ENCODE assay signal across 10 cellular contexts in the genomic region with DNA sequence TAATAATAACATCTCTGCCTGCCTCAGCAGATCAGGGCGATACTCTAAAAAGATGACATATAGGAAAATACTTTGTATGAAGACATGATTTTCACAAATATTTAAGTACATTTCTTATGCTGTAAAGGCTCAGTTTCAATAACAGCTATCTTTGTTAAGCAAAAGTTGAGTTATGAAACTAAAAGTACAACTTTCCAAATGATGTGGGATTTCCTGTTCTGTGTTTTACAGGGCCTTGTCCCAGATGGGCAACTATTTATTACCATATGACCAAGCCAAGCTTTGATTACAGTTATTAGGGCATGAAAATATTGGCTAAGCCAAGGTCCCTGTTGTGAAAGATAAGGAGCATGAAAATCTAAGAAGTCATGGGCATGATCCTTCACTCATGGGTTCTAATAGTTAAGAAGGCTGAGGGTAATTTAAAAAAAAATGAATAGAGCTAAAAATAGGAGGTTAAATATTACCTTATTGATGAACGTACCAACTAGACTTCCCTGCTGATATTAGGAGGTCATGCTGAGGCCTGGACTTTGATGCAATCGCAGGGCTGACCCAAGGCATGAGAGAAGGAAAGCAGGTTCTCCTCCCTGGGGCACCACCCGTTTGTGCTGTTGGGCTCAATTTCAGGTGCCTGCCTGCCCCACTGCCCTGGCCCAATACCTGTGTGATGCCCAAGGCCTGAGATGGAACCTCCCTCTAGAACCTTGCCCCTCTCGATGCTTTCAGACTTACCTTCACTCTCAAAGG.
DNase-seq lines count a peak whose midpoint lies in the region; ATAC-seq and TF ChIP-seq lines count a peak whose summit lies in the region.
"Had no signal": no experiment of that assay in that cellular context is flagged by ENCODE, and none has a peak within 500 bp of the region (broad histone marks: within the 10 kb centered on the region; RNA-seq: fewer than 3 reads in every experiment).

No MANE protein-coding gene starts in this region.

- ATAC-seq in GM18511 (IDR thresholded peaks at IDR 0.05; ENCODE audit: unreplicated experiment) (peak; percentile 39), GM21360 (IDR thresholded peaks at IDR 0.05; ENCODE audit: unreplicated experiment) (peak; percentile 55), HG03196 (IDR thresholded peaks at IDR 0.05; ENCODE audit: unreplicated experiment) (peak; percentile 48)

- intact Hi-C loops in Caco-2 (cut with micrococcal nuclease; ENCODE audit: unreplicated experiment), result no loop called here
- intact Hi-C loops in ovary (cut with DNase I), result loop anchor here in 1 of 4 donors (10.0 kb wide), 1 partner anchor 193 kb away; no protein-coding TSS in a partner anchor

- WGBS in ovary, 3 donors, result 66 to 76% (median 70%) methylated on average over 5 of the region's 5 CpGs

- POLR2A ChIA-PET in Caco-2 (lab: Charles Lee), result no interaction called here

- CTCF ChIA-PET in Caco-2 (lab: Charles Lee), result no interaction called here

- no peaks in the 10 kb centered on the region for H3K9me3 Mint-ChIP-seq in neural progenitor cell
- H3K9me3 Mint-ChIP-seq in Caco-2 (ENCODE audit: unreplicated experiment), result no peaks in the 10 kb centered on the region

- H3K79me2 ChIP-seq in neural progenitor cell (ENCODE audit: low read depth), result no peaks in the 10 kb centered on the region

- H3K9me3 ChIP-seq in neural progenitor cell (ENCODE audit: low read depth), result no peaks in the 10 kb centered on the region
- H3K9me3 ChIP-seq in Caco-2, result no peaks in the 10 kb centered on the region
- no peaks in the 10 kb centered on the region for H3K9me3 ChIP-seq in ovary
- H3K9me3 ChIP-seq: MG63 had no signal

- no peak overlapping the region for H3K9ac ChIP-seq in neural progenitor cell

- no peak overlapping the region for H3K27ac ChIP-seq in neural progenitor cell
- H3K27ac ChIP-seq in ovary, result no peak overlapping the region

- H3K36me3 ChIP-seq in neural progenitor cell (no peaks in the 10 kb centered on the region), Caco-2 (ENCODE audit: control insufficient read depth, insufficient read depth, low read length) (no peaks in the 10 kb centered on the region), ovary (no peaks in the 10 kb centered on the region)
- H3K36me3 ChIP-seq: MG63 had no signal

- H3K4me1 ChIP-seq in neural progenitor cell (peaks cover 8% of the 10 kb centered on the region), Caco-2 (0 out of 2 replicates have a peak, but pooled peaks cover 6% of the 10 kb centered on the region), ovary (ENCODE audit: insufficient read depth) (peaks cover 11% of the 10 kb centered on the region)

- TF ChIP-seq POLR2A in ovary (IDR thresholded peaks at IDR 0.05), result no peak

- no peak overlapping the region for H2AFZ ChIP-seq in neural progenitor cell (replicated peaks)

- DNase-seq in fibroblast of villous mesenchyme (ENCODE audit: low read depth) (peak; percentile 65), neural progenitor cell (ENCODE audit: low spot score) (no peak), Caco-2 (no peak), ovary (no peak), DMS53 treated with DMSO at 0.1 percent for 48 hours (lab: John Stamatoyannopoulos, UW; ENCODE audit: unreplicated experiment) (no peak)
- DNase-seq: activated CD8-positive, alpha-beta memory T cell treated with anti-CD3 and anti-CD28 coated beads for 24 hours; MG63 had no signal

- H3K27ac Mint-ChIP-seq in neural progenitor cell, result no peak overlapping the region
- no peak overlapping the region for H3K27ac Mint-ChIP-seq in Caco-2 (ENCODE audit: unreplicated experiment)

- TF ChIP-seq CTCF in fibroblast of villous mesenchyme (IDR thresholded peaks at IDR 0.05; ENCODE audit: insufficient read depth, low read depth, low read length) (no peak), neural progenitor cell (IDR thresholded peaks at IDR 0.05) (no peak), Caco-2 (IDR thresholded peaks at IDR 0.05; ENCODE audit: insufficient read depth in 1 of 2, low read depth in 1 of 2, low read length in 1 of 2, severe bottlenecking in 1 of 2, unreplicated experiment in 1 of 2) (no peak), ovary (IDR thresholded peaks at IDR 0.05) (no peak)

- BruUV-seq in Caco-2 (replicated peaks; lab: Mats Ljungman, UMichigan), result no TSS peak

- no peak overlapping the region for H3K4me2 ChIP-seq in neural progenitor cell

- H3K27me3 Mint-ChIP-seq in neural progenitor cell (ENCODE audit: insufficient read depth, low read depth), result peaks cover 9% of the 10 kb centered on the region
- no peaks in the 10 kb centered on the region for H3K27me3 Mint-ChIP-seq in Caco-2 (ENCODE audit: insufficient read depth, unreplicated experiment)

- no peaks in the 10 kb centered on the region for H3F3A ChIP-seq in neural progenitor cell (ENCODE audit: low read depth)

- no peak for TF ChIP-seq EP300 in ovary (IDR thresholded peaks at IDR 0.05)

- H3K27me3 ChIP-seq in neural progenitor cell, result no peaks in the 10 kb centered on the region
- H3K27me3 ChIP-seq in Caco-2 (replicated peaks; ENCODE audit: control insufficient read depth, insufficient read depth, low read length), result no peaks in the 10 kb centered on the region
- H3K27me3 ChIP-seq in ovary, result no peaks in the 10 kb centered on the region
- H3K27me3 ChIP-seq: MG63 had no signal

- H3K4me1 Mint-ChIP-seq in neural progenitor cell (peaks cover 25% of the 10 kb centered on the region), Caco-2 (ENCODE audit: low read depth, unreplicated experiment) (peaks cover 11% of the 10 kb centered on the region)

- H3K4me3 ChIP-seq in fibroblast of villous mesenchyme (ENCODE audit: low read depth, low read length) (no peak overlapping the region), neural progenitor cell (no peak overlapping the region), Caco-2 (ENCODE audit: low read depth, low read length) (no peak overlapping the region), ovary (no peak overlapping the region)
- H3K4me3 ChIP-seq: MG63 had no signal

- H3K4me3 Mint-ChIP-seq in neural progenitor cell (no peak overlapping the region), Caco-2 (ENCODE audit: unreplicated experiment) (no peak overlapping the region)

- no peaks in the 10 kb centered on the region for H4K20me1 ChIP-seq in neural progenitor cell (ENCODE audit: low read depth)

- H3K36me3 Mint-ChIP-seq in neural progenitor cell (no peaks in the 10 kb centered on the region), Caco-2 (ENCODE audit: insufficient read depth, unreplicated experiment) (no peaks in the 10 kb centered on the region)
